12 cellular contexts compared by ENCODE assay signal in genomic region chr17:41084100-41084856, GRCh38. TPM values are rescaled to one million over a fixed set of nuclear protein-coding genes. Genes with fewer than 3 reads are reported as not detected.
"Had no signal": no experiment of that assay in that cellular context is flagged by ENCODE, and none has a peak within 500 bp of the region (broad histone marks: within the 10 kb centered on the region; RNA-seq: fewer than 3 reads in every experiment).

TSS of gene KRTAP4-7 (plus strand) at chr17:41084150. CDS start at chr17:41084207, 57 bp downstream.

RNA-seq across cellular contexts. Expression of gene KRTAP4-7, which starts in this region (rescaled TPM):
- total RNA-seq: activated B cell treated with CpG ODN at 0.5 μM for 24 hours; activated CD4-positive, alpha-beta memory T cell treated with anti-CD3 and anti-CD28 coated beads for 36 hours; activated naive CD4-positive, alpha-beta T cell treated with anti-CD3 and anti-CD28 coated beads for 36 hours; activated naive CD4-positive, alpha-beta T cell treated with anti-CD3 and anti-CD28 coated beads, Interleukin-2, amount 50 U/mL, for 72 hours; activated T-cell treated with anti-CD3 and anti-CD28 coated beads, Interleukin-2, amount 50 U/mL, for 4 hours; activated T-helper 1 cell treated with anti-CD3 and anti-CD28 coated beads, Interleukin-12 subunit alpha, Interleukin-12 subunit beta, Interleukin-2, Interleukin-4 antibody, amounts not matched to agents 30 ng/mL and 10 ng/mL and 1 ng/mL, durations not matched to agents 14 hours and 24 hours and 36 hours; adrenal gland; bronchial epithelial cell; K562; MCF 10A; Peyer's patch; Right ventricle myocardium superior had no signal
- polyA plus RNA-seq: adrenal gland, K562 had no signal
